ENCODE assay signal across 9 cellular contexts in genomic region chr22:23364389-23364788, GRCh38.
"Had no signal": no experiment of that assay in that cellular context is flagged by ENCODE, and none has a peak within 500 bp of the region (broad histone marks: within the 10 kb centered on the region; RNA-seq: fewer than 3 reads in every experiment).

No MANE protein-coding gene starts in this region.

- ATAC-seq: HCT116 had no signal

- DNase-seq: GM23248, GOT3, H7, IMR-90, Kasumi-1, KBM-7 had no signal

- H3K9ac ChIP-seq: GM23248 had no signal

- H3K36me3 ChIP-seq: HAP-1 had no signal

- H3K4me3 ChIP-seq: GM23248, HAP-1 had no signal

- H3K4me1 ChIP-seq: HAP-1 had no signal

- H3K9me3 ChIP-seq: HAP-1 had no signal

- H3K27ac ChIP-seq: GM23248, HL-60 had no signal
